Comparison of ENCODE assay signal across 21 cellular contexts in genomic region chr12:67887065-67887464, GRCh38.
A peak's percentile ranks its signal among the peaks of the same experiment; 100 is the strongest.
DNase-seq lines count a peak whose midpoint lies in the region; ATAC-seq, FAIRE-seq and TF ChIP-seq lines count a peak whose summit lies in the region.
"Had no signal": no experiment of that assay in that cellular context is flagged by ENCODE, and none has a peak within 500 bp of the region (broad histone marks: within the 10 kb centered on the region; RNA-seq: fewer than 3 reads in every experiment).

No MANE protein-coding gene starts in this region.

- TF ChIP-seq POLR2A in GM12891 (IDR thresholded peaks at IDR 0.05; ENCODE audit: low read depth, low read length) (no peak), gastrocnemius medialis (IDR thresholded peaks at IDR 0.05) (no peak)

- in situ Hi-C loops in gastrocnemius medialis (cut with MboI; ENCODE audit: low sequenced_read_pairs in 4 of 4), result no loop called here

- H3K4me3 ChIP-seq in gastrocnemius medialis, result no peak overlapping the region
- H3K4me3 ChIP-seq: A549; BLaER1 treated with 17β-estradiol and CSF1 and Interleukin-3, amounts not matched to agents 10 nM and 100 nM had no signal

- ATAC-seq in Right ventricle myocardium superior (ENCODE audit: poor library complexity), result peak; percentile 60
- ATAC-seq in Right ventricle myocardium inferior, result no peak
- ATAC-seq in gastrocnemius medialis, result peak; percentile 52 to 76
- no peak for ATAC-seq in GM19463 (IDR thresholded peaks at IDR 0.05; ENCODE audit: unreplicated experiment)
- ATAC-seq: A549; CD8-positive, alpha-beta T cell had no signal

- H3K9me3 ChIP-seq in gastrocnemius medialis, result no peaks in the 10 kb centered on the region
- H3K9me3 ChIP-seq: A549; BLaER1 treated with 17β-estradiol and CSF1 and Interleukin-3, amounts not matched to agents 10 nM and 100 nM; Caco-2 had no signal

- peak overlapping the region; percentile 35 to 50 (median 47) for H3K27ac ChIP-seq in gastrocnemius medialis
- H3K27ac ChIP-seq: 22Rv1; A549; BLaER1 treated with 17β-estradiol and CSF1 and Interleukin-3, amounts not matched to agents 10 nM and 100 nM; C4-2B had no signal

- no peak for DNase-seq in Right ventricle myocardium superior
- DNase-seq in Right ventricle myocardium inferior (ENCODE audit: missing footprints), result no peak
- no peak for DNase-seq in GM12891 (ENCODE audit: insufficient read length, low spot score)
- DNase-seq in gastrocnemius medialis, result no peak
- DNase-seq in hepatic stellate cell (ENCODE audit: low spot score), result no peak
- DNase-seq: AML-193; Caco-2; Calu3; CD4-positive, alpha-beta T cell; CD8-positive, alpha-beta T cell; DMS79 treated with DMSO at 0.1 percent for 48 hours; GF-D8 had no signal

- no peaks in the 10 kb centered on the region for H3K36me3 ChIP-seq in gastrocnemius medialis
- H3K36me3 ChIP-seq: BLaER1 treated with 17β-estradiol and CSF1 and Interleukin-3, amounts not matched to agents 10 nM and 100 nM had no signal

- no peak for TF ChIP-seq CTCF in gastrocnemius medialis (IDR thresholded peaks at IDR 0.05 in 4 of 5, conservative IDR thresholded peaks at IDR 0.05 in 1 of 5)

- H3K4me1 ChIP-seq in gastrocnemius medialis, result peaks cover 38 to 62% of the 10 kb centered on the region in 2 donors
- H3K4me1 ChIP-seq: A549, Caco-2 had no signal

- peak; percentile 16 for FAIRE-seq in GM12891 (lab: Jason Lieb, UNC)
- FAIRE-seq: A549, D721Med, G401.6, GM12892, GM18507 had no signal

- intact Hi-C loops in Right ventricle myocardium superior (cut with DNase I) (no loop called here), Right ventricle myocardium inferior (cut with DNase I) (no loop called here), gastrocnemius medialis (cut with DNase I; ENCODE audit: low total_unique reads) (no loop called here)

- H3K27me3 ChIP-seq in gastrocnemius medialis, result no peaks in the 10 kb centered on the region
- H3K27me3 ChIP-seq: BLaER1 treated with 17β-estradiol and CSF1 and Interleukin-3, amounts not matched to agents 10 nM and 100 nM had no signal

TF ChIP-seq in GM12891, 5 proteins besides CTCF, POLR2A, EP300 and RAD21:
- TF ChIP-seq POLR2AphosphoS5 (IDR thresholded peaks at IDR 0.05; ENCODE audit: low read depth, low read length), result no peak
- no peak for TF ChIP-seq PAX5 (IDR thresholded peaks at IDR 0.05; ENCODE audit: insufficient read depth, low read length, severe bottlenecking)
- TF ChIP-seq POU2F2 (IDR thresholded peaks at IDR 0.05; ENCODE audit: low read depth, low read length), result no peak
- TF ChIP-seq TAF1 (IDR thresholded peaks at IDR 0.05; ENCODE audit: low read depth, low read length), result no peak
- TF ChIP-seq SPI1 (IDR thresholded peaks at IDR 0.05; ENCODE audit: low read depth, low read length), result no peak

Comparison
In these comparisons a context has a peak if more than half of its experiments do, and no peak if none do; other contexts are left out.
1. ATAC-seq: peak in Right ventricle myocardium superior (single experiment) and gastrocnemius medialis (2 of 2); none in Right ventricle myocardium inferior (single experiment) and GM19463 (single experiment).